In genomic region chr6:157954150-157955117, GRCh38 we compare ENCODE assay signal across 1 cellular context.
TF ChIP-seq lines count a peak whose summit lies in the region.

No MANE protein-coding gene starts in this region.

TF ChIP-seq in K562, 482 proteins besides CTCF, POLR2A, EP300 and RAD21 (continued from another document):
- TF ChIP-seq ATF3 (IDR thresholded peaks at IDR 0.05) (no peak), ATF3 (CRISPR knock-in tag; conservative IDR thresholded peaks at IDR 0.05) (no peak), RBM34 (IDR thresholded peaks at IDR 0.05; ENCODE audit: borderline replicate concordance, insufficient read depth, low read length) (no peak), DEAF1 (CRISPR knock-in tag; IDR thresholded peaks at IDR 0.05) (no peak), CREBBP (IDR thresholded peaks at IDR 0.05; ENCODE audit: low read depth, low read length) (no peak)
